In the genomic region with DNA sequence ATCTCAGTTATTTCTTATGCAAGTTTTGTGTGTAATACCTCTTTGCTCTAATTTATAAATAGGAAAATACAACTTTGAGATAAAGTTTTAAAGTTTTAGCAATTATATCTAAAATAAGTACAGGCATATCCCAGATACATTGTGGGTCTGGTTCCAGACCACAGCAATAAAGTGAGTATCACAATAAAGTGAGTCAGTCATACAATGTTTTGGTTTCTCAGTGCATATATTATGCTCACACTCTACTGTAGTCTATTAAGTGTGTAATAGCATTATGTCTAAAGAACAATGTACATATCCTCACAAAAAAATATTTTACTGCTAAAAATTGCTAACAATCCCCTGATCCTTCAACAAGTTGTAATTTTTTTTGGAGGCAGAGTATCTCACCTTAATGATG, we compare ENCODE assay signal across 15 cellular contexts. TPM values are rescaled to one million over a fixed set of nuclear protein-coding genes. Genes with fewer than 3 reads are reported as not detected.
A peak's percentile ranks its signal among the peaks of the same experiment; 100 is the strongest.
DNase-seq lines count a peak whose midpoint lies in the region; ATAC-seq and TF ChIP-seq lines count a peak whose summit lies in the region.
"Had no signal": no experiment of that assay in that cellular context is flagged by ENCODE, and none has a peak within 500 bp of the region (broad histone marks: within the 10 kb centered on the region; RNA-seq: fewer than 3 reads in every experiment).

No MANE protein-coding gene starts in this region.

- H3K9me3 Mint-ChIP-seq in stimulated activated naive CD8-positive, alpha-beta T cell treated with anti-CD3 and anti-CD28 coated beads, Interleukin-15, amount 100 ng/mL, for 72 hours, result no peaks in the 10 kb centered on the region
- peaks cover 4% of the 10 kb centered on the region for H3K9me3 Mint-ChIP-seq in activated CD4-positive, alpha-beta T cell treated with anti-CD3 and anti-CD28 coated beads, Interleukin-2, amount 10 ng/mL, durations not matched to agents 24 days and 14 days
- H3K9me3 Mint-ChIP-seq: CD8-positive, alpha-beta T cell had no signal

- H3K36me3 ChIP-seq in SK-N-MC (ENCODE audit: insufficient read depth, low read length), result peaks cover 26% of the 10 kb centered on the region
- H3K36me3 ChIP-seq: HAP-1 had no signal

- no peak overlapping the region for H3K4me3 Mint-ChIP-seq in stimulated activated naive CD8-positive, alpha-beta T cell treated with anti-CD3 and anti-CD28 coated beads, Interleukin-15, amount 100 ng/mL, for 72 hours
- no peak overlapping the region for H3K4me3 Mint-ChIP-seq in activated CD4-positive, alpha-beta T cell treated with anti-CD3 and anti-CD28 coated beads, Interleukin-2, amount 10 ng/mL, durations not matched to agents 24 days and 14 days
- H3K4me3 Mint-ChIP-seq: B cell; CD8-positive, alpha-beta T cell had no signal

- H3K36me3 Mint-ChIP-seq in activated CD4-positive, alpha-beta T cell treated with anti-CD3 and anti-CD28 coated beads, Interleukin-2, amount 10 ng/mL, durations not matched to agents 24 days and 14 days (ENCODE audit: low read depth), result peaks cover 19% of the 10 kb centered on the region

- no peak for TF ChIP-seq CTCF in foreskin keratinocyte (conservative IDR thresholded peaks at IDR 0.05)

- H3K27me3 Mint-ChIP-seq in stimulated activated naive CD8-positive, alpha-beta T cell treated with anti-CD3 and anti-CD28 coated beads, Interleukin-15, amount 100 ng/mL, for 72 hours, result no peaks in the 10 kb centered on the region
- peaks cover 2% of the 10 kb centered on the region for H3K27me3 Mint-ChIP-seq in activated CD4-positive, alpha-beta T cell treated with anti-CD3 and anti-CD28 coated beads, Interleukin-2, amount 10 ng/mL, durations not matched to agents 24 days and 14 days
- H3K27me3 Mint-ChIP-seq: B cell had no signal

- H3K4me1 ChIP-seq in foreskin keratinocyte, result peaks cover 5% of the 10 kb centered on the region
- H3K4me1 ChIP-seq: BLaER1 treated with 17β-estradiol and CSF1 and Interleukin-3, amounts not matched to agents 10 nM and 100 nM; HAP-1 had no signal

- H3K27ac ChIP-seq in SK-N-MC (peak overlapping the region; percentile 49), foreskin keratinocyte (no peak overlapping the region)
- H3K27ac ChIP-seq: BLaER1 treated with 17β-estradiol and CSF1 and Interleukin-3, amounts not matched to agents 10 nM and 100 nM had no signal

- H3K9ac ChIP-seq in SK-N-MC (ENCODE audit: insufficient read length), result no peak overlapping the region
- H3K9ac ChIP-seq: BLaER1 treated with 17β-estradiol and CSF1 and Interleukin-3, amounts not matched to agents 10 nM and 100 nM had no signal

- peaks cover 7% of the 10 kb centered on the region; the same call in 1 of the 2 replicates for H3K9me3 ChIP-seq in SK-N-MC (ENCODE audit: low read depth, low read length)
- H3K9me3 ChIP-seq: HAP-1 had no signal

- intact Hi-C loops in activated CD4-positive, alpha-beta T cell treated with anti-CD3 and anti-CD28 coated beads, Interleukin-2, amount 10 ng/mL, durations not matched to agents 24 days and 14 days (cut with micrococcal nuclease), result no loop called here

- DNase-seq in stimulated activated naive CD8-positive, alpha-beta T cell treated with anti-CD3 and anti-CD28 coated beads, Interleukin-15, amount 100 ng/mL, for 72 hours, result no peak
- no peak for DNase-seq in stimulated activated naive CD8-positive, alpha-beta T cell treated with anti-CD3 and anti-CD28 coated beads, Interleukin-15, Interleukin-2, amounts not matched to agents 100 U/mL and 50 U/mL, for 24 hours
- DNase-seq in SK-N-MC (ENCODE audit: low read depth, low spot score), result no peak
- no peak for DNase-seq in foreskin keratinocyte
- no peak for DNase-seq in NAMALWA (ENCODE audit: low spot score)
- DNase-seq in activated CD4-positive, alpha-beta T cell treated with anti-CD3 and anti-CD28 coated beads, Interleukin-2, amount 10 ng/mL, durations not matched to agents 24 days and 14 days, result no peak
- DNase-seq: Calu3; CD8-positive, alpha-beta T cell; DMS79 treated with DMSO at 0.1 percent for 48 hours; EL had no signal

- H3K27ac Mint-ChIP-seq in stimulated activated naive CD8-positive, alpha-beta T cell treated with anti-CD3 and anti-CD28 coated beads, Interleukin-15, amount 100 ng/mL, for 72 hours, result peak overlapping the region in 1 of 2 donors; percentile 72
- H3K27ac Mint-ChIP-seq in activated CD4-positive, alpha-beta T cell treated with anti-CD3 and anti-CD28 coated beads, Interleukin-2, amount 10 ng/mL, durations not matched to agents 24 days and 14 days, result no peak overlapping the region
- H3K27ac Mint-ChIP-seq: B cell; CD8-positive, alpha-beta T cell had no signal

- no peak overlapping the region for H3K4me3 ChIP-seq in SK-N-MC
- H3K4me3 ChIP-seq: BLaER1 treated with 17β-estradiol and CSF1 and Interleukin-3, amounts not matched to agents 10 nM and 100 nM; GM12878; HAP-1 had no signal

- ATAC-seq in stimulated activated naive CD8-positive, alpha-beta T cell treated with anti-CD3 and anti-CD28 coated beads, Interleukin-15, amount 100 ng/mL, for 72 hours, result peak; percentile 73
- ATAC-seq in stimulated activated naive CD8-positive, alpha-beta T cell treated with anti-CD3 and anti-CD28 coated beads, Interleukin-15, Interleukin-2, amounts not matched to agents 100 U/mL and 50 U/mL, for 24 hours, result no peak
- ATAC-seq in foreskin keratinocyte, result peak; percentile 39
- ATAC-seq: CD8-positive, alpha-beta T cell; GM12878; HepG2 had no signal

- H3K4me1 Mint-ChIP-seq in stimulated activated naive CD8-positive, alpha-beta T cell treated with anti-CD3 and anti-CD28 coated beads, Interleukin-15, amount 100 ng/mL, for 72 hours, result peaks cover 16% of the 10 kb centered on the region
- H3K4me1 Mint-ChIP-seq in activated CD4-positive, alpha-beta T cell treated with anti-CD3 and anti-CD28 coated beads, Interleukin-2, amount 10 ng/mL, durations not matched to agents 24 days and 14 days, result peaks cover 5% of the 10 kb centered on the region

- no peaks in the 10 kb centered on the region for H3K27me3 ChIP-seq in foreskin keratinocyte
- H3K27me3 ChIP-seq: BLaER1 treated with 17β-estradiol and CSF1 and Interleukin-3, amounts not matched to agents 10 nM and 100 nM had no signal

RNA-seq across cellular contexts. Expression of a gene that starts 49.2 kb away (rescaled TPM):
- total RNA-seq in foreskin keratinocyte, result 22.8 and 23.5 TPM in 2 replicates
- 20.2 and 25.4 TPM in 2 replicates for polyA plus RNA-seq in foreskin keratinocyte
- 26.7 and 30.4 TPM in 2 replicates for total RNA-seq in activated CD4-positive, alpha-beta T cell treated with anti-CD3 and anti-CD28 coated beads, Interleukin-2, amount 10 ng/mL, durations not matched to agents 24 days and 14 days

RNA-seq across cellular contexts. Expression of a gene that starts 49.3 kb away (rescaled TPM):
- total RNA-seq in foreskin keratinocyte, result 116 and 127 TPM in 2 replicates
- polyA plus RNA-seq in foreskin keratinocyte, result 33.7 and 43.4 TPM in 2 replicates
- total RNA-seq in activated CD4-positive, alpha-beta T cell treated with anti-CD3 and anti-CD28 coated beads, Interleukin-2, amount 10 ng/mL, durations not matched to agents 24 days and 14 days, result 191 and 194 TPM in 2 replicates
